19 cellular contexts compared by ENCODE assay signal in the genomic region with DNA sequence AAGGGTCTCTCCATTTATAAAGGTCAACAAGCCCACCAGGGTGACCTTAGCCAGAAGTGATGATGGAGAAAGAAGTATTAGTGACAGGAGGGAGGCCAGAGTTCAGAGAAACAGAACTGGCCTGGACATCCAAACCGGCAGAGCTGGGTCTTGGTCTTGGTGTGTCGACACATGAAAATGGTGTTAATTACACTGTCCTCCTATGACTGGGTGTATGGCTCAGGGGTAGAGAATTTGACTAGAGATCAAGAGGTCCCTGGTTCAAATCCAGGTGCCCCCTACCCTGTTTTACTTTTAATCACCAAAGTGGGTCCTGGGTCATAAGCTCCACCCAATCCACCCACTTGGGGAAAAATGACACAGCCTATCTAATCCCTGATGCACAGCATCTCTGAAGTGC.
DNase-seq lines count a peak whose midpoint lies in the region; ATAC-seq and TF ChIP-seq lines count a peak whose summit lies in the region.
"Had no signal": no experiment of that assay in that cellular context is flagged by ENCODE, and none has a peak within 500 bp of the region (broad histone marks: within the 10 kb centered on the region; RNA-seq: fewer than 3 reads in every experiment).

No MANE protein-coding gene starts in this region.

- peak overlapping the region; percentile 16 for H3K27ac Mint-ChIP-seq in activated naive CD8-positive, alpha-beta T cell treated with anti-CD3 and anti-CD28 coated beads, Interleukin-2, amount 50 U/mL, for 24 hours
- no peak overlapping the region for H3K27ac Mint-ChIP-seq in activated naive CD8-positive, alpha-beta T cell treated with anti-CD3 and anti-CD28 coated beads for 36 hours
- peak overlapping the region; percentile 21 for H3K27ac Mint-ChIP-seq in T-helper 17 cell
- peak overlapping the region; percentile 25 for H3K27ac Mint-ChIP-seq in central memory CD8-positive, alpha-beta T cell (ENCODE audit: low read depth)
- H3K27ac Mint-ChIP-seq: B cell; CD8-positive, alpha-beta T cell had no signal

- H3K27me3 ChIP-seq in body of pancreas (no peaks in the 10 kb centered on the region), H7 (ENCODE audit: control insufficient read depth, insufficient read depth, low read length) (no peaks in the 10 kb centered on the region)
- H3K27me3 ChIP-seq: BLaER1 treated with 17β-estradiol and CSF1 and Interleukin-3, amounts not matched to agents 10 nM and 100 nM had no signal

- WGBS in body of pancreas, 2 donors: 92 to 95% methylated on average over 2 of the region's 2 CpGs

- H3K36me3 ChIP-seq in body of pancreas (replicated peaks in 1 of 2; ENCODE audit: insufficient read depth in 1 of 2, low read depth in 2 of 2) (peaks cover 0 to 22% of the 10 kb centered on the region in 2 donors), H7 (replicated peaks; ENCODE audit: control insufficient read depth, insufficient read depth, low read length) (peaks cover 11% of the 10 kb centered on the region)

- no peaks in the 10 kb centered on the region for H3K9me3 ChIP-seq in T-helper 17 cell (ENCODE audit: control insufficient read depth, low read length, poor library complexity, severe bottlenecking)
- H3K9me3 ChIP-seq in body of pancreas: no peaks in the 10 kb centered on the region
- H3K9me3 ChIP-seq: Caco-2 had no signal

- peaks cover 4% of the 10 kb centered on the region for H3K4me1 Mint-ChIP-seq in activated naive CD8-positive, alpha-beta T cell treated with anti-CD3 and anti-CD28 coated beads, Interleukin-2, amount 50 U/mL, for 24 hours
- peaks cover 14% of the 10 kb centered on the region for H3K4me1 Mint-ChIP-seq in activated naive CD8-positive, alpha-beta T cell treated with anti-CD3 and anti-CD28 coated beads for 36 hours
- peaks cover 7% of the 10 kb centered on the region for H3K4me1 Mint-ChIP-seq in T-helper 17 cell
- peaks cover 21% of the 10 kb centered on the region for H3K4me1 Mint-ChIP-seq in central memory CD8-positive, alpha-beta T cell
- H3K4me1 Mint-ChIP-seq: B cell had no signal

- H3K4me1 ChIP-seq in body of pancreas: no peaks in the 10 kb centered on the region
- H3K4me1 ChIP-seq: BLaER1 treated with 17β-estradiol and CSF1 and Interleukin-3, amounts not matched to agents 10 nM and 100 nM; Caco-2 had no signal

- H3K4me3 Mint-ChIP-seq in activated naive CD8-positive, alpha-beta T cell treated with anti-CD3 and anti-CD28 coated beads, Interleukin-2, amount 50 U/mL, for 24 hours: no peak overlapping the region
- no peak overlapping the region for H3K4me3 Mint-ChIP-seq in activated naive CD8-positive, alpha-beta T cell treated with anti-CD3 and anti-CD28 coated beads for 36 hours
- no peak overlapping the region for H3K4me3 Mint-ChIP-seq in T-helper 17 cell
- H3K4me3 Mint-ChIP-seq in central memory CD8-positive, alpha-beta T cell: no peak overlapping the region
- H3K4me3 Mint-ChIP-seq: B cell; CD4-positive, alpha-beta T cell; CD8-positive, alpha-beta T cell had no signal

- TF ChIP-seq POLR2A in body of pancreas (IDR thresholded peaks at IDR 0.05): no peak

- H3K27me3 Mint-ChIP-seq in activated naive CD8-positive, alpha-beta T cell treated with anti-CD3 and anti-CD28 coated beads, Interleukin-2, amount 50 U/mL, for 24 hours: no peaks in the 10 kb centered on the region
- no peaks in the 10 kb centered on the region for H3K27me3 Mint-ChIP-seq in activated naive CD8-positive, alpha-beta T cell treated with anti-CD3 and anti-CD28 coated beads for 36 hours
- H3K27me3 Mint-ChIP-seq in T-helper 17 cell: no peaks in the 10 kb centered on the region
- no peaks in the 10 kb centered on the region for H3K27me3 Mint-ChIP-seq in central memory CD8-positive, alpha-beta T cell
- H3K27me3 Mint-ChIP-seq: B cell; CD4-positive, alpha-beta T cell had no signal

- intact Hi-C loops in body of pancreas (cut with DNase I): no loop called here

- DNase-seq in activated naive CD8-positive, alpha-beta T cell treated with anti-CD3 and anti-CD28 coated beads, Interleukin-2, amount 50 U/mL, for 24 hours: no peak
- DNase-seq in activated naive CD8-positive, alpha-beta T cell treated with anti-CD3 and anti-CD28 coated beads for 36 hours: no peak
- no peak for DNase-seq in T-helper 17 cell
- DNase-seq in central memory CD8-positive, alpha-beta T cell (ENCODE audit: low spot score in 2 of 2): no peak
- peak; percentile 43 for DNase-seq in mesenteric fat pad (ENCODE audit: low spot score)
- DNase-seq in body of pancreas: no peak
- DNase-seq in H7: no peak
- DNase-seq: 8988T; AML-193; Caco-2; Calu3; CD4-positive, alpha-beta T cell; CD8-positive, alpha-beta T cell; DMS79 treated with DMSO at 0.1 percent for 48 hours; GF-D8 had no signal

- H3K9me3 Mint-ChIP-seq in activated naive CD8-positive, alpha-beta T cell treated with anti-CD3 and anti-CD28 coated beads, Interleukin-2, amount 50 U/mL, for 24 hours: no peaks in the 10 kb centered on the region
- H3K9me3 Mint-ChIP-seq in activated naive CD8-positive, alpha-beta T cell treated with anti-CD3 and anti-CD28 coated beads for 36 hours: no peaks in the 10 kb centered on the region
- no peaks in the 10 kb centered on the region for H3K9me3 Mint-ChIP-seq in central memory CD8-positive, alpha-beta T cell
- H3K9me3 Mint-ChIP-seq: CD4-positive, alpha-beta T cell; CD8-positive, alpha-beta T cell had no signal

- H3K27ac ChIP-seq in body of pancreas: no peak overlapping the region
- H3K27ac ChIP-seq: BLaER1 treated with 17β-estradiol and CSF1 and Interleukin-3, amounts not matched to agents 10 nM and 100 nM; C4-2B had no signal

- no peak for ATAC-seq in activated naive CD8-positive, alpha-beta T cell treated with anti-CD3 and anti-CD28 coated beads, Interleukin-2, amount 50 U/mL, for 24 hours
- no peak for ATAC-seq in T-helper 17 cell
- no peak for ATAC-seq in central memory CD8-positive, alpha-beta T cell (replicated peaks; ENCODE audit: extremely low read depth, poor library complexity, severe bottlenecking)
- no peak for ATAC-seq in body of pancreas
- no peak for ATAC-seq in GM18873 (IDR thresholded peaks at IDR 0.05; ENCODE audit: low FRiP score, unreplicated experiment)
- ATAC-seq: CD8-positive, alpha-beta T cell had no signal

- H3K4me3 ChIP-seq in body of pancreas: no peak overlapping the region
- no peak overlapping the region for H3K4me3 ChIP-seq in H7 (ENCODE audit: insufficient read depth, low read depth, low read length)
- H3K4me3 ChIP-seq: BLaER1 treated with 17β-estradiol and CSF1 and Interleukin-3, amounts not matched to agents 10 nM and 100 nM had no signal

- TF ChIP-seq CTCF in body of pancreas (IDR thresholded peaks at IDR 0.05): no peak

- H3K36me3 Mint-ChIP-seq in activated naive CD8-positive, alpha-beta T cell treated with anti-CD3 and anti-CD28 coated beads, Interleukin-2, amount 50 U/mL, for 24 hours (ENCODE audit: low read depth): peaks cover 52% of the 10 kb centered on the region
- peaks cover 48% of the 10 kb centered on the region for H3K36me3 Mint-ChIP-seq in activated naive CD8-positive, alpha-beta T cell treated with anti-CD3 and anti-CD28 coated beads for 36 hours
- H3K36me3 Mint-ChIP-seq in T-helper 17 cell (ENCODE audit: low read depth): peaks cover 14% of the 10 kb centered on the region
- H3K36me3 Mint-ChIP-seq in central memory CD8-positive, alpha-beta T cell (ENCODE audit: insufficient read depth): peaks cover 54% of the 10 kb centered on the region
